In genomic region chr11:81421551-81421860, GRCh38 we compare ENCODE assay signal across 7 cellular contexts.
A peak's percentile ranks its signal among the peaks of the same experiment; 100 is the strongest.
DNase-seq lines count a peak whose midpoint lies in the region; ATAC-seq and TF ChIP-seq lines count a peak whose summit lies in the region.
"Not testable (repeated sequence)": the region's sequence is repeated elsewhere in the genome, so short reads cannot be mapped to it uniquely, and the experiment has no call there.

No MANE protein-coding gene starts in this region.

- H3K79me2 ChIP-seq in GM23338 (replicated peaks; ENCODE audit: insufficient read depth); mesendoderm (ENCODE audit: control insufficient read depth, insufficient read depth, low read length); trophoblast cell (ENCODE audit: control insufficient read depth, insufficient read depth, low read length, poor library complexity): not testable (repeated sequence)

- not testable (repeated sequence) for H3K36me3 ChIP-seq in GM23338 (ENCODE audit: insufficient read depth); HUES64 (ENCODE audit: insufficient read depth, low read length); iPS-15b (ENCODE audit: control insufficient read depth, insufficient read depth, low read length); mesendoderm (ENCODE audit: control insufficient read depth, insufficient read depth, low read length); trophoblast cell (ENCODE audit: control insufficient read depth in 1 of 2, insufficient read depth in 2 of 2, low read length in 2 of 2)

- TF ChIP-seq CTCF in GM23338 (conservative IDR thresholded peaks at IDR 0.05; ENCODE audit: low read depth in 2 of 2); glutamatergic neuron (IDR thresholded peaks at IDR 0.05; ENCODE audit: partially characterized antibody, unreplicated experiment): not testable (repeated sequence)

- H4K91ac ChIP-seq in trophoblast cell (ENCODE audit: low read depth, low read length) = not testable (repeated sequence)

- H3K9me2 ChIP-seq in GM23338 (ENCODE audit: insufficient read depth) = not testable (repeated sequence)

- H3K18ac ChIP-seq in mesendoderm (ENCODE audit: low read length) = peak overlapping the region; percentile 69
- H3K18ac ChIP-seq in trophoblast cell (ENCODE audit: low read length) = not testable (repeated sequence)

- not testable (repeated sequence) for H3K36me3 Mint-ChIP-seq in GM23338 (ENCODE audit: low read depth); glutamatergic neuron (ENCODE audit: unreplicated experiment)

- not testable (repeated sequence) for H3K4ac ChIP-seq in mesendoderm (ENCODE audit: low read depth, low read length); trophoblast cell (ENCODE audit: low read depth, low read length)

- H3K4me1 ChIP-seq in GM23338 (ENCODE audit: insufficient read depth) = peaks cover 24% of the 10 kb centered on the region
- H3K4me1 ChIP-seq in HUES64 (ENCODE audit: insufficient read depth, low read length) = peaks cover 20% of the 10 kb centered on the region
- peaks cover 12% of the 10 kb centered on the region for H3K4me1 ChIP-seq in iPS-15b (ENCODE audit: control insufficient read depth, insufficient read depth, low read length)
- H3K4me1 ChIP-seq in mesendoderm (ENCODE audit: control insufficient read depth, low read depth, low read length); trophoblast cell (ENCODE audit: control insufficient read depth in 1 of 2, insufficient read depth in 2 of 2, low read length in 2 of 2): not testable (repeated sequence)

- H3K4me3 ChIP-seq in GM23338 = peak overlapping the region; percentile 28; the same call in 1 of the 2 replicates
- peak overlapping the region; percentile 36 for H3K4me3 ChIP-seq in HUES64 (ENCODE audit: low read length)
- H3K4me3 ChIP-seq in iPS-15b (ENCODE audit: low read depth, low read length) = peak overlapping the region; percentile 24
- not testable (repeated sequence) for H3K4me3 ChIP-seq in mesendoderm (ENCODE audit: low read length); trophoblast cell (ENCODE audit: low read depth, low read length)

- peak overlapping the region; percentile 50; the same call in 2 of the 3 replicates for H3K4me3 Mint-ChIP-seq in GM23338
- H3K4me3 Mint-ChIP-seq in glutamatergic neuron (ENCODE audit: unreplicated experiment) = not testable (repeated sequence)

- not testable (repeated sequence) for H3K27me3 ChIP-seq in GM23338 (ENCODE audit: insufficient read depth); HUES64 (ENCODE audit: insufficient read depth, low read length); iPS-15b (ENCODE audit: control insufficient read depth, insufficient read depth, low read length); mesendoderm (ENCODE audit: insufficient read depth, low read length, poor library complexity); trophoblast cell (ENCODE audit: insufficient read depth, low read length)

- not testable (repeated sequence) for H4K8ac ChIP-seq in mesendoderm (ENCODE audit: low read depth, low read length)
- peak overlapping the region; percentile 19 for H4K8ac ChIP-seq in trophoblast cell (ENCODE audit: low read depth, low read length)

- H2AK5ac ChIP-seq in mesendoderm (ENCODE audit: low read length); trophoblast cell (ENCODE audit: low read length): not testable (repeated sequence)

- H3F3A ChIP-seq in GM23338 (replicated peaks; ENCODE audit: low read depth) = not testable (repeated sequence)

- ATAC-seq in GM23338 = peak; percentile 79

- peak overlapping the region; percentile 50; the same call in 1 of the 2 replicates for H3K4me2 ChIP-seq in GM23338
- not testable (repeated sequence) for H3K4me2 ChIP-seq in mesendoderm (ENCODE audit: low read length); trophoblast cell (ENCODE audit: low read length)

- H3K23ac ChIP-seq in mesendoderm (ENCODE audit: low read length); trophoblast cell (ENCODE audit: low read length): not testable (repeated sequence)

- not testable (repeated sequence) for H3K14ac ChIP-seq in trophoblast cell (ENCODE audit: low read length)

- not testable (repeated sequence) for H4K12ac ChIP-seq in trophoblast cell (ENCODE audit: low read depth, low read length)

- H2BK15ac ChIP-seq in mesendoderm (replicated peaks; ENCODE audit: low read depth) = not testable (repeated sequence)

- H2AFZ ChIP-seq in GM23338; trophoblast cell (ENCODE audit: insufficient read depth, low read length, poor library complexity): not testable (repeated sequence)

- not testable (repeated sequence) for H2BK120ac ChIP-seq in mesendoderm (ENCODE audit: low read depth, low read length); trophoblast cell (ENCODE audit: insufficient read depth, low read length, poor library complexity)

- peak overlapping the region; percentile 42; the same call in 1 of the 2 replicates for H3K9ac ChIP-seq in HUES64 (ENCODE audit: low read depth, low read length)
- H3K9ac ChIP-seq in iPS-15b (ENCODE audit: low read depth, low read length); mesendoderm (ENCODE audit: low read length); trophoblast cell (ENCODE audit: low read length): not testable (repeated sequence)

- peaks cover 13% of the 10 kb centered on the region for H3K4me1 Mint-ChIP-seq in GM23338
- not testable (repeated sequence) for H3K4me1 Mint-ChIP-seq in glutamatergic neuron (ENCODE audit: low read depth, unreplicated experiment)

- H3K9me3 Mint-ChIP-seq in GM23338; glutamatergic neuron (ENCODE audit: unreplicated experiment): not testable (repeated sequence)

- H3K27ac Mint-ChIP-seq in GM23338 = peak overlapping the region; percentile 91
- not testable (repeated sequence) for H3K27ac Mint-ChIP-seq in glutamatergic neuron (ENCODE audit: unreplicated experiment)

- H3K9me3 ChIP-seq in HUES64 (ENCODE audit: insufficient read depth, low read depth, low read length); iPS-15b (ENCODE audit: control insufficient read depth, insufficient read depth, low read length); trophoblast cell (ENCODE audit: insufficient read depth, low read depth, low read length): not testable (repeated sequence)

- H2BK12ac ChIP-seq in trophoblast cell (ENCODE audit: low read length) = not testable (repeated sequence)

- H3K27ac ChIP-seq in GM23338 (ENCODE audit: low read depth) (peak overlapping the region; percentile 43; the same call in 1 of the 2 replicates), HUES64 (ENCODE audit: low read depth, low read length) (peak overlapping the region; percentile 86), mesendoderm (ENCODE audit: low read depth, low read length) (peak overlapping the region; percentile 84)
- H3K27ac ChIP-seq in trophoblast cell (ENCODE audit: low read depth, low read length) = not testable (repeated sequence)

- DNase-seq in GM23338 (ENCODE audit: low spot score) (peak; percentile 68), ecto neural progenitor cell (ENCODE audit: low spot score) (peak; percentile 50), glutamatergic neuron (peak; percentile 13), mesendoderm (peak; percentile 27)
- DNase-seq in trophoblast cell = not testable (repeated sequence)

- not testable (repeated sequence) for H4K20me1 ChIP-seq in GM23338 (replicated peaks; ENCODE audit: insufficient read depth)

- H4K5ac ChIP-seq in mesendoderm (ENCODE audit: low read length) = not testable (repeated sequence)

- H3K27me3 Mint-ChIP-seq in GM23338 (ENCODE audit: insufficient read depth, low read depth, poor library complexity); glutamatergic neuron (ENCODE audit: unreplicated experiment): not testable (repeated sequence)

- H2BK5ac ChIP-seq in mesendoderm (ENCODE audit: low read length); trophoblast cell (ENCODE audit: low read depth, low read length, poor library complexity): not testable (repeated sequence)

- 22% methylated on average over 17 of the region's 17 CpGs for WGBS in HUES64
- no CpG with 5 or more reads among the region's 17 CpGs for WGBS in mesendoderm (ENCODE audit: extremely low coverage, insufficient coverage, low lambda C conversion rate)
- no CpG with 5 or more reads among the region's 17 CpGs for WGBS in trophoblast cell (ENCODE audit: extremely low coverage, insufficient coverage, insufficient read length)

- not testable (repeated sequence) for H3K56ac ChIP-seq in mesendoderm (ENCODE audit: low read length)

- not testable (repeated sequence) for H3K79me1 ChIP-seq in mesendoderm (ENCODE audit: low read length); trophoblast cell (ENCODE audit: low read length)
